In genomic region chr4:152937535-152938236, GRCh38 we compare ENCODE assay signal across 8 cellular contexts. TPM values are rescaled to one million over a fixed set of nuclear protein-coding genes. Genes with fewer than 3 reads are reported as not detected.
A peak's percentile ranks its signal among the peaks of the same experiment; 100 is the strongest.
DNase-seq lines count a peak whose midpoint lies in the region; ATAC-seq and TF ChIP-seq lines count a peak whose summit lies in the region.

No MANE protein-coding gene starts in this region.

- ATAC-seq in omental fat pad (ENCODE audit: low FRiP score): peak; percentile 63

- H3K27ac Mint-ChIP-seq in activated naive CD4-positive, alpha-beta T cell treated with anti-CD3 and anti-CD28 coated beads, Interleukin-2, amount 10 ng/mL, durations not matched to agents 7 days and 5 days: no peak overlapping the region

- peaks cover 80% of the 10 kb centered on the region for H3K27me3 Mint-ChIP-seq in activated naive CD4-positive, alpha-beta T cell treated with anti-CD3 and anti-CD28 coated beads, Interleukin-2, amount 10 ng/mL, durations not matched to agents 7 days and 5 days

- H3K4me1 Mint-ChIP-seq in activated naive CD4-positive, alpha-beta T cell treated with anti-CD3 and anti-CD28 coated beads, Interleukin-2, amount 10 ng/mL, durations not matched to agents 7 days and 5 days: peaks cover 27% of the 10 kb centered on the region

- no peak for TF ChIP-seq CTCF in omental fat pad (IDR thresholded peaks at IDR 0.05)

- no peaks in the 10 kb centered on the region for H3K36me3 Mint-ChIP-seq in activated naive CD4-positive, alpha-beta T cell treated with anti-CD3 and anti-CD28 coated beads, Interleukin-2, amount 10 ng/mL, durations not matched to agents 7 days and 5 days

- intact Hi-C loops in head of caudate nucleus (cut with DNase I): no loop called here

- H3K4me3 Mint-ChIP-seq in activated naive CD4-positive, alpha-beta T cell treated with anti-CD3 and anti-CD28 coated beads, Interleukin-2, amount 10 ng/mL, durations not matched to agents 7 days and 5 days: peak overlapping the region; percentile 64

- peak; percentile 22 for DNase-seq in activated T-cell treated with anti-CD3 and anti-CD28 coated beads, Interleukin-2, amount 50 U/mL, for 1 hour
- DNase-seq in activated T-cell treated with anti-CD3 and anti-CD28 coated beads for 4 hours (no peak), head of caudate nucleus (peak in 29 of 42 donors; percentile 12 to 73 (median 39)), omental fat pad (ENCODE audit: low spot score) (no peak), NCI-H2029 (lab: John Stamatoyannopoulos, UW) (no peak), NCI-H128 (lab: John Stamatoyannopoulos, UW; ENCODE audit: unreplicated experiment) (no peak)
- no peak for DNase-seq in Jurkat, Clone E6-1 (ENCODE audit: low read depth, low spot score)
- peak; percentile 29 for DNase-seq in activated naive CD4-positive, alpha-beta T cell treated with anti-CD3 and anti-CD28 coated beads, Interleukin-2, amount 10 ng/mL, durations not matched to agents 7 days and 5 days

- H3K4me3 ChIP-seq in Jurkat, Clone E6-1 (ENCODE audit: low read length): peak overlapping the region; percentile 44; the same call in 1 of the 2 replicates

- H3K9me3 Mint-ChIP-seq in activated naive CD4-positive, alpha-beta T cell treated with anti-CD3 and anti-CD28 coated beads, Interleukin-2, amount 10 ng/mL, durations not matched to agents 7 days and 5 days: no peaks in the 10 kb centered on the region

- CTCF ChIA-PET in activated naive CD4-positive, alpha-beta T cell treated with anti-CD3 and anti-CD28 coated beads, Interleukin-2, amount 10 ng/mL, durations not matched to agents 7 days and 5 days (lab: Charles Lee): interaction anchor here (1.1 kb wide), 1 partner anchor 224 kb away, joined by 4 read pairs; no protein-coding TSS in a partner anchor

RNA-seq across cellular contexts. Expression of gene FHDC1, which starts 1.6 kb away (rescaled TPM):
- polyA plus RNA-seq in Jurkat, Clone E6-1 (2012; ENCODE audit: insufficient read depth, insufficient read length): 0.53 TPM
- 1 to 10 TPM in 3 of 4 donors, under 1 TPM in 1; 0.96 to 2.0 (median 1.2) TPM for total RNA-seq in omental fat pad

Comparison
In these comparisons a context has a peak if more than half of its experiments do, and no peak if none do; other contexts are left out.
1. DNase-seq: peak in activated T-cell treated with anti-CD3 and anti-CD28 coated beads, Interleukin-2, amount 50 U/mL, for 1 hour (single experiment), activated naive CD4-positive, alpha-beta T cell treated with anti-CD3 and anti-CD28 coated beads, Interleukin-2, amount 10 ng/mL, durations not matched to agents 7 days and 5 days (single experiment) and head of caudate nucleus (29 of 42); none in activated T-cell treated with anti-CD3 and anti-CD28 coated beads for 4 hours (single experiment), Jurkat, Clone E6-1 (single experiment), omental fat pad (single experiment), NCI-H2029 (single experiment) and NCI-H128 (single experiment).